1 cellular context compared by ENCODE assay signal in genomic region chr16:11333010-11333409, GRCh38.
TF ChIP-seq lines count a peak whose summit lies in the region.

No MANE protein-coding gene starts in this region.

TF ChIP-seq in H1, 55 proteins besides CTCF, POLR2A, EP300 and RAD21:
- TF ChIP-seq, protein P1, sequence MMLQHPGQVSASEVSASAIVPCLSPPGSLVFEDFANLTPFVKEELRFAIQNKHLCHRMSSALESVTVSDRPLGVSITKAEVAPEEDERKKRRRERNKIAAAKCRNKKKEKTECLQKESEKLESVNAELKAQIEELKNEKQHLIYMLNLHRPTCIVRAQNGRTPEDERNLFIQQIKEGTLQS (IDR thresholded peaks at IDR 0.05; ENCODE audit: insufficient read depth, low read depth, low read length), result no peak
- no peak for TF ChIP-seq CHD1 (IDR thresholded peaks at IDR 0.05; ENCODE audit: low read depth, low read length)
- TF ChIP-seq TCF12 (IDR thresholded peaks at IDR 0.05; ENCODE audit: low read depth, low read length), result no peak
- TF ChIP-seq ZNF274 (IDR thresholded peaks at IDR 0.05; ENCODE audit: borderline replicate concordance, extremely low read depth, low read length), result no peak
- peak; percentile 80; the same call in 1 of the 2 replicates for TF ChIP-seq KDM1A (IDR thresholded peaks at IDR 0.05; ENCODE audit: borderline replicate concordance, low read length)
TF ChIP-seq in H1: peak in this region for 1.
